ENCODE assay signal across 1 cellular context in genomic region chr4:186240848-186241491, GRCh38.
TF ChIP-seq lines count a peak whose summit lies in the region.

No MANE protein-coding gene starts in this region.

TF ChIP-seq in H1, 55 proteins besides CTCF, POLR2A, EP300 and RAD21:
- peak; percentile 86 for TF ChIP-seq SP4 (IDR thresholded peaks at IDR 0.05; ENCODE audit: low read length)
- TF ChIP-seq, protein P1, sequence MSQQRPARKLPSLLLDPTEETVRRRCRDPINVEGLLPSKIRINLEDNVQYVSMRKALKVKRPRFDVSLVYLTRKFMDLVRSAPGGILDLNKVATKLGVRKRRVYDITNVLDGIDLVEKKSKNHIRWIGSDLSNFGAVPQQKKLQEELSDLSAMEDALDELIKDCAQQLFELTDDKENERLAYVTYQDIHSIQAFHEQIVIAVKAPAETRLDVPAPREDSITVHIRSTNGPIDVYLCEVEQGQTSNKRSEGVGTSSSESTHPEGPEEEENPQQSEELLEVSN (IDR thresholded peaks at IDR 0.05): no peak
- no peak for TF ChIP-seq CHD7 (IDR thresholded peaks at IDR 0.05; ENCODE audit: insufficient replicate concordance, low read length)
- 0 out of 2 replicates have a peak, but pooled peaks have one; percentile 35 for TF ChIP-seq TAF1 (IDR thresholded peaks at IDR 0.05; ENCODE audit: low read depth, low read length)
- peak; percentile 99 for TF ChIP-seq POLR2AphosphoS5 (IDR thresholded peaks at IDR 0.05; ENCODE audit: low read depth, low read length)
- peak; percentile 60 for TF ChIP-seq TAF7 (optimal IDR thresholded peaks at IDR 0.05; ENCODE audit: borderline replicate concordance, low read depth, low read length)
- no peak for TF ChIP-seq NANOG (IDR thresholded peaks at IDR 0.05; ENCODE audit: insufficient read depth, low read depth, low read length, poor library complexity, severe bottlenecking)
- 0 out of 2 replicates have a peak, but pooled peaks have one; percentile 1 for TF ChIP-seq SRF (IDR thresholded peaks at IDR 0.05; ENCODE audit: low read depth, low read length)
- TF ChIP-seq CHD2 (IDR thresholded peaks at IDR 0.05; ENCODE audit: low read length): peak; percentile 74
- TF ChIP-seq ATF2 (IDR thresholded peaks at IDR 0.05; ENCODE audit: low read length): peak; percentile 82; the same call in 1 of the 2 replicates
- peak in 1 of 2 experiments; percentile 94; a peak in 2 of 4 replicates for TF ChIP-seq SIN3A (conservative IDR thresholded peaks at IDR 0.05 in 1 of 2, IDR thresholded peaks at IDR 0.05 in 1 of 2; ENCODE audit: low read depth in 1 of 2, low read length in 2 of 2)
- peak; percentile 63; the same call in 1 of the 2 replicates for TF ChIP-seq MAX (IDR thresholded peaks at IDR 0.05)
